ENCODE assay signal across 2 cellular contexts in genomic region chr21:38777521-38777920, GRCh38.
TF ChIP-seq lines count a peak whose summit lies in the region.

No MANE protein-coding gene starts in this region.

TF ChIP-seq in GM12878, 131 proteins besides CTCF, POLR2A, EP300 and RAD21 (continues in another document):
- TF ChIP-seq ZSCAN29 (IDR thresholded peaks at IDR 0.05) (no peak), SMARCA5 (IDR thresholded peaks at IDR 0.05) (no peak), POLR2AphosphoS5 (IDR thresholded peaks at IDR 0.05; ENCODE audit: low read length) (no peak), RB1 (IDR thresholded peaks at IDR 0.05; ENCODE audit: borderline replicate concordance) (no peak), JUND (IDR thresholded peaks at IDR 0.05; ENCODE audit: low read depth, low read length) (no peak), BRCA1 (IDR thresholded peaks at IDR 0.05; ENCODE audit: low read depth, low read length) (no peak), TCF3 (IDR thresholded peaks at IDR 0.05; ENCODE audit: borderline replicate concordance, insufficient read depth, low read depth, low read length) (no peak), CREM (IDR thresholded peaks at IDR 0.05; ENCODE audit: low read depth) (peak; percentile 18; the same call in 1 of the 2 replicates), KLF5 (IDR thresholded peaks at IDR 0.05; ENCODE audit: partially characterized antibody) (no peak), IKZF2 (IDR thresholded peaks at IDR 0.05) (no peak), HSF1 (IDR thresholded peaks at IDR 0.05; ENCODE audit: low read depth, low read length) (no peak), ATF2 (IDR thresholded peaks at IDR 0.05; ENCODE audit: low read length) (peak; percentile 46; the same call in 1 of the 2 replicates), ZBTB40 (IDR thresholded peaks at IDR 0.05; ENCODE audit: borderline replicate concordance) (no peak), E4F1 (IDR thresholded peaks at IDR 0.05; ENCODE audit: borderline replicate concordance, partially characterized antibody) (no peak), TBL1XR1 (IDR thresholded peaks at IDR 0.05; ENCODE audit: low read depth, low read length) (0 out of 2 replicates have a peak, but pooled peaks have one; percentile 13), SKIL (IDR thresholded peaks at IDR 0.05; ENCODE audit: low read depth, poor library complexity, severe bottlenecking) (no peak)

TF ChIP-seq in HEK293T, 16 proteins besides CTCF, POLR2A, EP300 and RAD21:
- TF ChIP-seq SP1 (IDR thresholded peaks at IDR 0.05) (no peak), ARNT (IDR thresholded peaks at IDR 0.05) (no peak), ZNF384 (IDR thresholded peaks at IDR 0.05) (no peak), L3MBTL2 (conservative IDR thresholded peaks at IDR 0.05) (no peak), NFRKB (IDR thresholded peaks at IDR 0.05) (no peak), FOXK2 (IDR thresholded peaks at IDR 0.05) (no peak), ELF4 (IDR thresholded peaks at IDR 0.05) (no peak), FOXA1 (IDR thresholded peaks at IDR 0.05) (no peak), LEF1 (IDR thresholded peaks at IDR 0.05; ENCODE audit: borderline replicate concordance) (no peak), HDGF (IDR thresholded peaks at IDR 0.05; ENCODE audit: borderline replicate concordance) (no peak)
